In the genomic region with DNA sequence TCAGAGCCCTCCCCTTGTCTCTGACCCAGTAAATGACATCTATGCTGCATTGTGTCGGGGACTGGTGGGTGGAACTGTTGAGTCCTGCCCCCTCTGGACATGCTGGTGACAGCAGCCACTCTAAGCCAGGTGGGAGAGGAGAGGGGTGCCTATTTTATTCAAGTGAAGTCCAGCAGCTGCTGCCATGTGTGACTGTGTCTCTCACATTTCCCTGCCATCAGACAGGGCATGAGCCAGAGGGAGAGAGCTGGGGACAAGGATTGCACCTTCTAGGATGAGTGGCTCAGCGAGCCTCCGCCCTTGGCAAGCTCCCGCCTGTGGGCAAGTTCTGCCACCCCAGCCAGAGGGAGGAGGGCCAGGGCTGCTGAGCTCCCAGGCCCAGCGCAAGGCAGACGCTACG, we compare ENCODE assay signal across 2 cellular contexts.
TF ChIP-seq lines count a peak whose summit lies in the region.

No MANE protein-coding gene starts in this region.

TF ChIP-seq in HCT116, 20 proteins besides CTCF, POLR2A, EP300 and RAD21:
- TF ChIP-seq YY1 (IDR thresholded peaks at IDR 0.05; ENCODE audit: extremely low read depth, insufficient replicate concordance, low read depth, low read length) (no peak), FOSL1 (IDR thresholded peaks at IDR 0.05; ENCODE audit: low read depth) (no peak), EZH2 (IDR thresholded peaks at IDR 0.05) (no peak), ZNF274 (IDR thresholded peaks at IDR 0.05; ENCODE audit: low read depth, low read length) (no peak), ELF1 (IDR thresholded peaks at IDR 0.05; ENCODE audit: borderline replicate concordance, low read depth) (no peak), POLR2AphosphoS5 (IDR thresholded peaks at IDR 0.05; ENCODE audit: low read depth, low read length) (no peak), SP1 (IDR thresholded peaks at IDR 0.05; ENCODE audit: low read depth) (no peak), JUND (IDR thresholded peaks at IDR 0.05) (no peak)
- TF ChIP-seq, protein P1, sequence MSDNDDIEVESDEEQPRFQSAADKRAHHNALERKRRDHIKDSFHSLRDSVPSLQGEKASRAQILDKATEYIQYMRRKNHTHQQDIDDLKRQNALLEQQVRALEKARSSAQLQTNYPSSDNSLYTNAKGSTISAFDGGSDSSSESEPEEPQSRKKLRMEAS (IDR thresholded peaks at IDR 0.05): no peak
- TF ChIP-seq, protein P2, sequence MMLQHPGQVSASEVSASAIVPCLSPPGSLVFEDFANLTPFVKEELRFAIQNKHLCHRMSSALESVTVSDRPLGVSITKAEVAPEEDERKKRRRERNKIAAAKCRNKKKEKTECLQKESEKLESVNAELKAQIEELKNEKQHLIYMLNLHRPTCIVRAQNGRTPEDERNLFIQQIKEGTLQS (IDR thresholded peaks at IDR 0.05): no peak

TF ChIP-seq in HepG2, 621 proteins besides CTCF, POLR2A, EP300 and RAD21:
- TF ChIP-seq STAG1 (CRISPR knock-in tag; IDR thresholded peaks at IDR 0.05) (peak; percentile 9; the same call in 1 of the 2 replicates), SMAD9 (CRISPR knock-in tag; IDR thresholded peaks at IDR 0.05) (no peak), SMARCE1 (IDR thresholded peaks at IDR 0.05; ENCODE audit: borderline replicate concordance) (no peak), SMARCC2 (IDR thresholded peaks at IDR 0.05) (no peak), ZFAT (CRISPR knock-in tag; conservative IDR thresholded peaks at IDR 0.05) (no peak), ZSCAN22 (CRISPR knock-in tag; IDR thresholded peaks at IDR 0.05) (peak; percentile 70; the same call in 1 of the 2 replicates), NFIC (IDR thresholded peaks at IDR 0.05; ENCODE audit: low read length) (no peak), ZNF292 (CRISPR knock-in tag; IDR thresholded peaks at IDR 0.05; ENCODE audit: borderline replicate concordance, low read depth) (no peak), PHF5A (CRISPR knock-in tag; IDR thresholded peaks at IDR 0.05; ENCODE audit: low read depth, unreplicated experiment) (no peak)
- TF ChIP-seq, protein P3, sequence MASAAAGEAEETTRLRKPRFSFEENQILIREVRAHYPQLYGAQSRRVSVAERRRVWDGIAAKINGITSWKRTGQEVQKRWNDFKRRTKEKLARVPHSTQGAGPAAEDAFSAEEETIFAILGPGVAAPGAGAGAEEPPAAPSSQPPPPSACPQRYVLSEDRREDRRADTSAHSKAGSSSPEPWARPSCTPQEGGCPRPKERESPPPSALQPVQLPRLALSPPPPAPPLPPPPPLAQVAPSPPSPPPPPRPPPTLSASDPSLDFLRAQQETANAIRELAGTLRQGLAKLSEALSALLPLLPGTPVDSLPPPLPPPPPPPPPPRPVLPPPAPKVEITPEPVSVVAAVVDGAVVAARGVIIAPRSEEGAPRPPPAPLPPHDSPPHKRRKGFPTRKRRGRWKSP (CRISPR knock-in tag; IDR thresholded peaks at IDR 0.05): no peak
- TF ChIP-seq, protein P4, sequence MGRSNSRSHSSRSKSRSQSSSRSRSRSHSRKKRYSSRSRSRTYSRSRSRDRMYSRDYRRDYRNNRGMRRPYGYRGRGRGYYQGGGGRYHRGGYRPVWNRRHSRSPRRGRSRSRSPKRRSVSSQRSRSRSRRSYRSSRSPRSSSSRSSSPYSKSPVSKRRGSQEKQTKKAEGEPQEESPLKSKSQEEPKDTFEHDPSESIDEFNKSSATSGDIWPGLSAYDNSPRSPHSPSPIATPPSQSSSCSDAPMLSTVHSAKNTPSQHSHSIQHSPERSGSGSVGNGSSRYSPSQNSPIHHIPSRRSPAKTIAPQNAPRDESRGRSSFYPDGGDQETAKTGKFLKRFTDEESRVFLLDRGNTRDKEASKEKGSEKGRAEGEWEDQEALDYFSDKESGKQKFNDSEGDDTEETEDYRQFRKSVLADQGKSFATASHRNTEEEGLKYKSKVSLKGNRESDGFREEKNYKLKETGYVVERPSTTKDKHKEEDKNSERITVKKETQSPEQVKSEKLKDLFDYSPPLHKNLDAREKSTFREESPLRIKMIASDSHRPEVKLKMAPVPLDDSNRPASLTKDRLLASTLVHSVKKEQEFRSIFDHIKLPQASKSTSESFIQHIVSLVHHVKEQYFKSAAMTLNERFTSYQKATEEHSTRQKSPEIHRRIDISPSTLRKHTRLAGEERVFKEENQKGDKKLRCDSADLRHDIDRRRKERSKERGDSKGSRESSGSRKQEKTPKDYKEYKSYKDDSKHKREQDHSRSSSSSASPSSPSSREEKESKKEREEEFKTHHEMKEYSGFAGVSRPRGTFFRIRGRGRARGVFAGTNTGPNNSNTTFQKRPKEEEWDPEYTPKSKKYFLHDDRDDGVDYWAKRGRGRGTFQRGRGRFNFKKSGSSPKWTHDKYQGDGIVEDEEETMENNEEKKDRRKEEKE (IDR thresholded peaks at IDR 0.05): no peak
TF ChIP-seq in HepG2: peak in this region for 2.
